In genomic region chr3:171614318-171614967, GRCh38 we compare ENCODE assay signal across 8 cellular contexts.
DNase-seq lines count a peak whose midpoint lies in the region; ATAC-seq, FAIRE-seq and TF ChIP-seq lines count a peak whose summit lies in the region.

No MANE protein-coding gene starts in this region.

- ATAC-seq in GM21367 (IDR thresholded peaks at IDR 0.05; ENCODE audit: unreplicated experiment) (no peak), HG03108 (IDR thresholded peaks at IDR 0.05; ENCODE audit: unreplicated experiment) (no peak)

- H3K27me3 Mint-ChIP-seq in HFFc6 (ENCODE audit: insufficient read depth) (no peaks in the 10 kb centered on the region; the same call in 1 of the 2 replicates), mesothelial cell of epicardium (ENCODE audit: low read depth) (no peaks in the 10 kb centered on the region)

- no peak for DNase-seq in D721Med (ENCODE audit: insufficient read length, low spot score)
- DNase-seq in HFFc6 = no peak
- peak; percentile 2 for DNase-seq in cerebellum (ENCODE audit: low spot score)
- peak in 1 of 2 experiments; percentile 47 for DNase-seq in mesothelial cell of epicardium (ENCODE audit: low spot score in 2 of 2, unreplicated experiment in 2 of 2)
- DNase-seq in posterior vena cava (ENCODE audit: low spot score) = no peak
- DNase-seq in activated CD8-positive, alpha-beta memory T cell treated with anti-CD3 and anti-CD28 coated beads, Interleukin-2, amount 50 U/mL, for 4 hours = no peak

- TF ChIP-seq CTCF in D721Med (IDR thresholded peaks at IDR 0.05; ENCODE audit: insufficient read depth, missing control alignments) (peak; percentile 41), HFFc6 (IDR thresholded peaks at IDR 0.05) (peak; percentile 65), mesothelial cell of epicardium (IDR thresholded peaks at IDR 0.05; ENCODE audit: unreplicated experiment) (peak; percentile 20)

- no peak for FAIRE-seq in D721Med (lab: Jason Lieb, UNC)

- H3K36me3 Mint-ChIP-seq in HFFc6 (ENCODE audit: low read depth) = no peaks in the 10 kb centered on the region
- H3K36me3 Mint-ChIP-seq in mesothelial cell of epicardium = peaks cover 23% of the 10 kb centered on the region

- no peak overlapping the region for H3K4me3 Mint-ChIP-seq in HFFc6
- H3K4me3 Mint-ChIP-seq in mesothelial cell of epicardium = no peak overlapping the region

- H3K27ac Mint-ChIP-seq in HFFc6 (no peak overlapping the region), mesothelial cell of epicardium (peak overlapping the region; percentile 51)

- no peaks in the 10 kb centered on the region for H3K4me1 Mint-ChIP-seq in HFFc6 (ENCODE audit: low read depth)
- peaks cover 20% of the 10 kb centered on the region for H3K4me1 Mint-ChIP-seq in mesothelial cell of epicardium

- H3K9me3 Mint-ChIP-seq in HFFc6 (no peaks in the 10 kb centered on the region), mesothelial cell of epicardium (peaks cover 13% of the 10 kb centered on the region)

- intact Hi-C loops in posterior vena cava (cut with DNase I) = no loop called here
